In the genomic region with DNA sequence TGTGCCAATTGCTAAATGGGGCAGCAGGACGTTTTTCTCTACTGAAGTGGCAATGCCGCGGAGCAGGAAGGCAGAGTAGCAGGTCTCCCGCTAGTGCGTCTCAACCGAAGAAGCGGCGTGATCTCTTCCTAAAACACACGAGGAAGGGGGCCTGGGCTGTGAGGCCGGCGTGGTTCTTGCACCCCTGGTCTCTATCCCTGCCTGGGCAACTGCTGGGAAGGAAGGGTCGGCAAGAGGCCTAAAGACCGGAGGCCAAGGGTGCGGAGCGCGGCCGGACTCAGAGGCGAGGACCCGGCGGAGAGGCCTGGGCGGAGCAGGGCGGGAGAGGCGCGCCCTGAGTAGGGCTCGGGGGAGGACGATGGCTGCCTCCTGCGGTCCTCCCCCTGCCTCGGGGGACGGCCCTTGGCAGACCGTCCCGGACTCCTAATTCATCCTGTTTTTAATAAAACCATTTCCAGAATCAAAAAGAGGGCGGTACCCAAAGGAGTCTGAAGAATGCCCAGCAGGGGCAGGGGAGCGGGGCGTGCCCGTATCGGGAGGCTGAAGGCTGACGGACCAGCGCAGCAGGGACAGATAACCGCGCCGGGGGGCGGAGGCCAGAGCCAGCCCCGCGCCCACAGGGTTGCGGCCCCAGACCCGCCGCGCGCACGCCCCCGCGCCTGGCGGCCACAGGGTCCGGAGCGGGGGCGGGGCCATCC, we compare ENCODE assay signal across 8 cellular contexts. TPM values are rescaled to one million over a fixed set of nuclear protein-coding genes. Genes with fewer than 3 reads are reported as not detected.
DNase-seq lines count a peak whose midpoint lies in the region; ATAC-seq and TF ChIP-seq lines count a peak whose summit lies in the region.

No MANE protein-coding gene starts in this region.

- DNase-seq in BE2C (no peak), NCI-H510A treated with DMSO at 0.1 percent for 48 hours (lab: John Stamatoyannopoulos, UW) (peak; percentile 91), epithelial cell of esophagus (ENCODE audit: low read depth) (peak; percentile 79), mucosa of gallbladder (ENCODE audit: low spot score) (peak; percentile 49)
- DNase-seq in activated CD8-positive, alpha-beta T cell treated with anti-CD3 and anti-CD28 coated beads, Interleukin-2, amount 10 ng/mL, durations not matched to agents 7 days and 5 days = peak; percentile 59

- H3K36me3 Mint-ChIP-seq in activated CD8-positive, alpha-beta T cell treated with anti-CD3 and anti-CD28 coated beads, Interleukin-2, amount 10 ng/mL, durations not matched to agents 7 days and 5 days (ENCODE audit: low read depth) = no peaks in the 10 kb centered on the region

- H3K27ac ChIP-seq in temporal lobe (ENCODE audit: low read depth, low read length) = peak overlapping the region; percentile 96

- POLR2A ChIA-PET in activated CD8-positive, alpha-beta T cell treated with anti-CD3 and anti-CD28 coated beads, Interleukin-2, amount 10 ng/mL, durations not matched to agents 7 days and 5 days (lab: Charles Lee) = no interaction called here

- ATAC-seq in GM19025 (IDR thresholded peaks at IDR 0.05; ENCODE audit: low read depth, unreplicated experiment) (peak; percentile 39), HG03175 (IDR thresholded peaks at IDR 0.05; ENCODE audit: unreplicated experiment) (peak; percentile 45)
- ATAC-seq in activated CD8-positive, alpha-beta T cell treated with anti-CD3 and anti-CD28 coated beads, Interleukin-2, amount 10 ng/mL, durations not matched to agents 7 days and 5 days = peak; percentile 61

- TF ChIP-seq CTCF in BE2C (IDR thresholded peaks at IDR 0.05; ENCODE audit: low read depth, low read length) = 0 out of 2 replicates have a peak, but pooled peaks have one; percentile 6
- peak; percentile 21 for TF ChIP-seq CTCF in epithelial cell of esophagus (IDR thresholded peaks at IDR 0.05; ENCODE audit: insufficient read depth, low read depth, low read length, missing control alignments)

- peak overlapping the region; percentile 92 for H3K4me3 Mint-ChIP-seq in activated CD8-positive, alpha-beta T cell treated with anti-CD3 and anti-CD28 coated beads, Interleukin-2, amount 10 ng/mL, durations not matched to agents 7 days and 5 days

- no peaks in the 10 kb centered on the region for H3K9me3 ChIP-seq in BE2C

- CTCF ChIA-PET in activated CD8-positive, alpha-beta T cell treated with anti-CD3 and anti-CD28 coated beads, Interleukin-2, amount 10 ng/mL, durations not matched to agents 7 days and 5 days (lab: Charles Lee) = no interaction called here

- peaks cover 40% of the 10 kb centered on the region for H3K27me3 Mint-ChIP-seq in activated CD8-positive, alpha-beta T cell treated with anti-CD3 and anti-CD28 coated beads, Interleukin-2, amount 10 ng/mL, durations not matched to agents 7 days and 5 days (ENCODE audit: low read depth)

- H3K36me3 ChIP-seq in BE2C = no peaks in the 10 kb centered on the region

- peaks cover 15% of the 10 kb centered on the region for H3K4me1 Mint-ChIP-seq in activated CD8-positive, alpha-beta T cell treated with anti-CD3 and anti-CD28 coated beads, Interleukin-2, amount 10 ng/mL, durations not matched to agents 7 days and 5 days (ENCODE audit: low read depth)

- H3K27me3 ChIP-seq in BE2C = no peaks in the 10 kb centered on the region

- H3K4me1 ChIP-seq in BE2C = no peaks in the 10 kb centered on the region

- H3K4me3 ChIP-seq in BE2C (ENCODE audit: low read depth, low read length) (peak overlapping the region; percentile 77), epithelial cell of esophagus (ENCODE audit: low read length) (peak overlapping the region; percentile 49)

- H3K27ac Mint-ChIP-seq in activated CD8-positive, alpha-beta T cell treated with anti-CD3 and anti-CD28 coated beads, Interleukin-2, amount 10 ng/mL, durations not matched to agents 7 days and 5 days = peak overlapping the region; percentile 77

- no peaks in the 10 kb centered on the region for H3K9me3 Mint-ChIP-seq in activated CD8-positive, alpha-beta T cell treated with anti-CD3 and anti-CD28 coated beads, Interleukin-2, amount 10 ng/mL, durations not matched to agents 7 days and 5 days (ENCODE audit: insufficient read depth)

RNA-seq across cellular contexts. Expression of gene APLP2, which starts 0.6 kb away (rescaled TPM):
- polyA plus RNA-seq in BE2C (2012; ENCODE audit: insufficient read depth, insufficient read length, low read depth) = 156 TPM
- total RNA-seq in activated CD8-positive, alpha-beta T cell treated with anti-CD3 and anti-CD28 coated beads, Interleukin-2, amount 10 ng/mL, durations not matched to agents 7 days and 5 days = 10 to 100 TPM; 16.5 to 17.0 TPM
- total RNA-seq in mucosa of gallbladder (502 TPM), temporal lobe (165 TPM)
